In the genomic region with DNA sequence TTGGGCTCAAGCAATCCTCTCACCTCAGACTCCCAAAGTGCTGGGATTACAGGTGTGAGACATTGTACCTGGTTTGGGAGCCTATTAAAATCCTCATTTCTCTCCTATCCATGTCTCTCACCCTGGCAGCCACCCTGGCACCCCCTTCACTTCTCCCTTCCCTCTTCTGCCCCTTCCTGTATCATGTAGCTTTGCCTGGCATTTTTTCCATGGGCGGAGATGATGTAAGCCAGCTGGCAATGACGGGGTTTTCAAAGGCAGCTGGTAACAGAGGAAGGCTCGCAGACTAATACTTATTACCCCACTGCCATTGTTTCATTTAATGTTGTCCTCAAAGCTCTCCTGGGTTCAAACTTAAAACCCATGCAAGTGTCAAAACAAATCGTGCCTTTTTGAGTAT, we compare ENCODE assay signal across 23 cellular contexts.
DNase-seq lines count a peak whose midpoint lies in the region; ATAC-seq lines count a peak whose summit lies in the region.
"Had no signal": no experiment of that assay in that cellular context is flagged by ENCODE, and none has a peak within 500 bp of the region (broad histone marks: within the 10 kb centered on the region; RNA-seq: fewer than 3 reads in every experiment).

No MANE protein-coding gene starts in this region.

- in situ Hi-C loops in G401 (cut with HindIII; ENCODE audit: low sequenced_read_pairs), result no loop called here

- peak overlapping the region; percentile 4 for H3K27ac Mint-ChIP-seq in T-helper 2 cell treated with Interferon-gamma antibody and Interleukin-4, amounts not matched to agents 5 μg/mL and 100 μg/mL, for 36 hours
- peak overlapping the region; percentile 42 for H3K27ac Mint-ChIP-seq in stimulated activated naive B cell treated with anti-CD40 and anti-IgM and Interleukin-4, amounts not matched to agents 10 μg/mL and 1 μg/mL and 100 μg/mL, for 72 hours
- H3K27ac Mint-ChIP-seq: activated CD4-positive, alpha-beta T cell treated with anti-CD3 and anti-CD28 coated beads, Interleukin-2, amount 10 ng/mL, durations not matched to agents 7 days and 5 days; activated naive CD8-positive, alpha-beta T cell treated with anti-CD3 and anti-CD28 coated beads, Interleukin-2, amount 10 ng/mL, durations not matched to agents 7 days and 5 days; natural killer cell treated with Interleukin-12 subunit alpha and Interleukin-12 subunit beta and Interleukin-15 and Interleukin-18, amount 100 ng/mL, for 72 hours had no signal

- no peaks in the 10 kb centered on the region for H3K9me3 Mint-ChIP-seq in T-helper 2 cell treated with Interferon-gamma antibody and Interleukin-4, amounts not matched to agents 5 μg/mL and 100 μg/mL, for 36 hours
- H3K9me3 Mint-ChIP-seq in stimulated activated naive B cell treated with anti-CD40 and anti-IgM and Interleukin-4, amounts not matched to agents 10 μg/mL and 1 μg/mL and 100 μg/mL, for 72 hours, result peaks cover 0 to 2% of the 10 kb centered on the region in 2 donors
- H3K9me3 Mint-ChIP-seq: activated CD4-positive, alpha-beta T cell treated with anti-CD3 and anti-CD28 coated beads, Interleukin-2, amount 10 ng/mL, durations not matched to agents 7 days and 5 days; activated naive CD8-positive, alpha-beta T cell treated with anti-CD3 and anti-CD28 coated beads, Interleukin-2, amount 10 ng/mL, durations not matched to agents 7 days and 5 days; natural killer cell treated with Interleukin-12 subunit alpha and Interleukin-12 subunit beta and Interleukin-15 and Interleukin-18, amount 100 ng/mL, for 72 hours had no signal

- H3K4me3 Mint-ChIP-seq in T-helper 2 cell treated with Interferon-gamma antibody and Interleukin-4, amounts not matched to agents 5 μg/mL and 100 μg/mL, for 36 hours, result no peak overlapping the region
- H3K4me3 Mint-ChIP-seq in stimulated activated naive B cell treated with anti-CD40 and anti-IgM and Interleukin-4, amounts not matched to agents 10 μg/mL and 1 μg/mL and 100 μg/mL, for 72 hours, result no peak overlapping the region
- H3K4me3 Mint-ChIP-seq: activated CD4-positive, alpha-beta T cell treated with anti-CD3 and anti-CD28 coated beads, Interleukin-2, amount 10 ng/mL, durations not matched to agents 7 days and 5 days; activated naive CD8-positive, alpha-beta T cell treated with anti-CD3 and anti-CD28 coated beads, Interleukin-2, amount 10 ng/mL, durations not matched to agents 7 days and 5 days; natural killer cell treated with Interleukin-12 subunit alpha and Interleukin-12 subunit beta and Interleukin-15 and Interleukin-18, amount 100 ng/mL, for 72 hours had no signal

- peaks cover 9% of the 10 kb centered on the region for H3K27me3 Mint-ChIP-seq in T-helper 2 cell treated with Interferon-gamma antibody and Interleukin-4, amounts not matched to agents 5 μg/mL and 100 μg/mL, for 36 hours (ENCODE audit: low read depth)
- no peaks in the 10 kb centered on the region for H3K27me3 Mint-ChIP-seq in stimulated activated naive B cell treated with anti-CD40 and anti-IgM and Interleukin-4, amounts not matched to agents 10 μg/mL and 1 μg/mL and 100 μg/mL, for 72 hours

- H3K4me1 Mint-ChIP-seq in T-helper 2 cell treated with Interferon-gamma antibody and Interleukin-4, amounts not matched to agents 5 μg/mL and 100 μg/mL, for 36 hours (ENCODE audit: low read depth), result peaks cover 27% of the 10 kb centered on the region
- peaks cover 30 to 47% of the 10 kb centered on the region in 2 donors for H3K4me1 Mint-ChIP-seq in stimulated activated naive B cell treated with anti-CD40 and anti-IgM and Interleukin-4, amounts not matched to agents 10 μg/mL and 1 μg/mL and 100 μg/mL, for 72 hours

- DNase-seq in T-helper 2 cell treated with Interferon-gamma antibody and Interleukin-4, amounts not matched to agents 5 μg/mL and 100 μg/mL, for 36 hours (ENCODE audit: low spot score), result no peak
- DNase-seq in T-helper 2 cell (no peak), NCI-H774 (lab: John Stamatoyannopoulos, UW) (peak; percentile 10), fibroblast of gingiva (ENCODE audit: low read depth) (peak; percentile 67), NCI-H1092 (lab: John Stamatoyannopoulos, UW) (no peak), G401 (ENCODE audit: low spot score) (no peak), hippocampal formation (lab: John Stamatoyannopoulos, UW) (no peak)
- no peak for DNase-seq in stimulated activated naive B cell treated with anti-CD40 and anti-IgM and Interleukin-4, amounts not matched to agents 10 μg/mL and 1 μg/mL and 100 μg/mL, for 72 hours
- DNase-seq: activated CD4-positive, alpha-beta T cell treated with anti-CD3 and anti-CD28 coated beads, Interleukin-2, amount 10 ng/mL, durations not matched to agents 7 days and 5 days; activated naive CD8-positive, alpha-beta T cell treated with anti-CD3 and anti-CD28 coated beads, Interleukin-2, amount 10 ng/mL, durations not matched to agents 7 days and 5 days; body of pancreas; cortex of kidney; DMS53; MV-4-11; NCI-H1694 treated with DMSO at 0.1 percent for 48 hours; NCI-H446 treated with DMSO at 0.1 percent for 48 hours; ovary; SW 1271; testis had no signal

- no peak for ATAC-seq in stimulated activated naive B cell treated with anti-CD40 and anti-IgM and Interleukin-4, amounts not matched to agents 10 μg/mL and 1 μg/mL and 100 μg/mL, for 72 hours (replicated peaks)
- ATAC-seq: body of pancreas; gastroesophageal sphincter; K562; natural killer cell treated with Interleukin-12 subunit alpha and Interleukin-12 subunit beta and Interleukin-15 and Interleukin-18, amount 100 ng/mL, for 72 hours; sciatic nerve had no signal

- H3K36me3 Mint-ChIP-seq in T-helper 2 cell treated with Interferon-gamma antibody and Interleukin-4, amounts not matched to agents 5 μg/mL and 100 μg/mL, for 36 hours (ENCODE audit: low read depth), result no peaks in the 10 kb centered on the region
- peaks cover 2 to 5% of the 10 kb centered on the region in 2 donors for H3K36me3 Mint-ChIP-seq in stimulated activated naive B cell treated with anti-CD40 and anti-IgM and Interleukin-4, amounts not matched to agents 10 μg/mL and 1 μg/mL and 100 μg/mL, for 72 hours
- H3K36me3 Mint-ChIP-seq: activated naive CD8-positive, alpha-beta T cell treated with anti-CD3 and anti-CD28 coated beads, Interleukin-2, amount 10 ng/mL, durations not matched to agents 7 days and 5 days; natural killer cell treated with Interleukin-12 subunit alpha and Interleukin-12 subunit beta and Interleukin-15 and Interleukin-18, amount 100 ng/mL, for 72 hours had no signal

Comparison
In these comparisons a context has a peak if more than half of its experiments do, and no peak if none do; other contexts are left out.
1. DNase-seq: peak in NCI-H774 (single experiment) and fibroblast of gingiva (single experiment); none in T-helper 2 cell treated with Interferon-gamma antibody and Interleukin-4, amounts not matched to agents 5 μg/mL and 100 μg/mL, for 36 hours (single experiment), T-helper 2 cell (0 of 5), stimulated activated naive B cell treated with anti-CD40 and anti-IgM and Interleukin-4, amounts not matched to agents 10 μg/mL and 1 μg/mL and 100 μg/mL, for 72 hours (single experiment), NCI-H1092 (single experiment), G401 (single experiment) and hippocampal formation (0 of 2).